Comparison of ENCODE assay signal across 31 cellular contexts in genomic region chr7:156368459-156368858, GRCh38.
"Had no signal": no experiment of that assay in that cellular context is flagged by ENCODE, and none has a peak within 500 bp of the region (broad histone marks: within the 10 kb centered on the region; RNA-seq: fewer than 3 reads in every experiment).

No MANE protein-coding gene starts in this region.

- H3K4me1 ChIP-seq: esophagus squamous epithelium, gastroesophageal sphincter had no signal

- H3K36me3 ChIP-seq: brain microvascular endothelial cell, esophagus squamous epithelium, gastroesophageal sphincter had no signal

- H3K4me1 Mint-ChIP-seq: activated CD4-positive, alpha-beta memory T cell treated with anti-CD3 and anti-CD28 coated beads, Interleukin-2, amount 10 ng/mL, durations not matched to agents 7 days and 5 days; activated CD4-positive, alpha-beta T cell treated with anti-CD3 and anti-CD28 coated beads, Interleukin-2, amount 10 ng/mL, durations not matched to agents 7 days and 5 days; activated naive CD4-positive, alpha-beta T cell treated with anti-CD3 and anti-CD28 coated beads, Interleukin-2, amount 10 ng/mL, durations not matched to agents 7 days and 5 days; activated naive CD8-positive, alpha-beta T cell treated with anti-CD3 and anti-CD28 coated beads, Interleukin-2, amount 10 ng/mL, durations not matched to agents 7 days and 5 days; WTC11 had no signal

- ATAC-seq: activated naive CD4-positive, alpha-beta T cell treated with anti-CD3 and anti-CD28 coated beads, Interleukin-2, amount 50 U/mL, for 72 hours; activated T-cell treated with anti-CD3 and anti-CD28 coated beads, Interleukin-2, amount 50 U/mL, for 72 hours; effector memory CD8-positive, alpha-beta T cell; gastroesophageal sphincter; WTC11 had no signal

- DNase-seq: activated CD4-positive, alpha-beta memory T cell treated with anti-CD3 and anti-CD28 coated beads, Interleukin-2, amount 10 ng/mL, durations not matched to agents 7 days and 5 days; activated CD4-positive, alpha-beta T cell treated with anti-CD3 and anti-CD28 coated beads for 1 hour; activated CD4-positive, alpha-beta T cell treated with anti-CD3 and anti-CD28 coated beads for 4 hours; activated CD4-positive, alpha-beta T cell treated with anti-CD3 and anti-CD28 coated beads, Interleukin-2, amount 10 ng/mL, durations not matched to agents 7 days and 5 days; activated CD4-positive, alpha-beta T cell treated with anti-CD3 and anti-CD28 coated beads, Interleukin-2, amount 50 U/mL, for 4 hours; activated CD8-positive, alpha-beta memory T cell treated with anti-CD3 and anti-CD28 coated beads, Interleukin-2, amount 50 U/mL, for 48 hours; activated gamma-delta T cell; activated naive CD4-positive, alpha-beta T cell; activated naive CD4-positive, alpha-beta T cell treated with anti-CD3 and anti-CD28 coated beads, Interleukin-2, amount 10 ng/mL, durations not matched to agents 7 days and 5 days; activated naive CD8-positive, alpha-beta T cell treated with anti-CD3 and anti-CD28 coated beads, Interleukin-2, amount 10 ng/mL, durations not matched to agents 7 days and 5 days; activated T-cell treated with anti-CD3 and anti-CD28 coated beads for 4 hours; activated T-cell treated with anti-CD3 and anti-CD28 coated beads, Interleukin-2, amount 50 U/mL, for 24 hours; activated T-cell treated with anti-CD3 and anti-CD28 coated beads, Interleukin-2, amount 50 U/mL, for 72 hours; amniotic stem cell; anterior cingulate cortex; brain microvascular endothelial cell; cortex of kidney; dermis blood vessel endothelial cell; effector CD4-positive, alpha-beta T cell; effector memory CD8-positive, alpha-beta T cell; esophagus squamous epithelium; foreskin melanocyte; T-helper 2 cell had no signal

- H3K27ac Mint-ChIP-seq: activated CD4-positive, alpha-beta memory T cell treated with anti-CD3 and anti-CD28 coated beads, Interleukin-2, amount 10 ng/mL, durations not matched to agents 7 days and 5 days; activated CD4-positive, alpha-beta T cell treated with anti-CD3 and anti-CD28 coated beads, Interleukin-2, amount 10 ng/mL, durations not matched to agents 7 days and 5 days; activated naive CD4-positive, alpha-beta T cell treated with anti-CD3 and anti-CD28 coated beads, Interleukin-2, amount 10 ng/mL, durations not matched to agents 7 days and 5 days; activated naive CD4-positive, alpha-beta T cell treated with anti-CD3 and anti-CD28 coated beads, Interleukin-2, amount 50 U/mL, for 72 hours; activated naive CD8-positive, alpha-beta T cell treated with anti-CD3 and anti-CD28 coated beads, Interleukin-2, amount 10 ng/mL, durations not matched to agents 7 days and 5 days; activated T-cell treated with anti-CD3 and anti-CD28 coated beads, Interleukin-2, amount 50 U/mL, for 24 hours; activated T-cell treated with anti-CD3 and anti-CD28 coated beads, Interleukin-2, amount 50 U/mL, for 72 hours; effector memory CD8-positive, alpha-beta T cell; WTC11 had no signal

- H3K9me3 Mint-ChIP-seq: activated CD4-positive, alpha-beta memory T cell treated with anti-CD3 and anti-CD28 coated beads, Interleukin-2, amount 10 ng/mL, durations not matched to agents 7 days and 5 days; activated naive CD4-positive, alpha-beta T cell treated with anti-CD3 and anti-CD28 coated beads, Interleukin-2, amount 10 ng/mL, durations not matched to agents 7 days and 5 days; activated naive CD8-positive, alpha-beta T cell treated with anti-CD3 and anti-CD28 coated beads, Interleukin-2, amount 10 ng/mL, durations not matched to agents 7 days and 5 days had no signal

- H3K27me3 ChIP-seq: brain microvascular endothelial cell, esophagus squamous epithelium, gastroesophageal sphincter had no signal

- H3K36me3 Mint-ChIP-seq: activated naive CD4-positive, alpha-beta T cell treated with anti-CD3 and anti-CD28 coated beads, Interleukin-2, amount 10 ng/mL, durations not matched to agents 7 days and 5 days; activated naive CD4-positive, alpha-beta T cell treated with anti-CD3 and anti-CD28 coated beads, Interleukin-2, amount 50 U/mL, for 72 hours; activated naive CD8-positive, alpha-beta T cell treated with anti-CD3 and anti-CD28 coated beads, Interleukin-2, amount 10 ng/mL, durations not matched to agents 7 days and 5 days had no signal

- H3K27ac ChIP-seq: brain microvascular endothelial cell, epithelial cell of prostate, esophagus squamous epithelium, gastroesophageal sphincter had no signal

- FAIRE-seq: astrocyte, colon, endometrium, endothelial cell of umbilical vein had no signal

- H3K4me3 Mint-ChIP-seq: activated CD4-positive, alpha-beta memory T cell treated with anti-CD3 and anti-CD28 coated beads, Interleukin-2, amount 10 ng/mL, durations not matched to agents 7 days and 5 days; activated CD4-positive, alpha-beta T cell treated with anti-CD3 and anti-CD28 coated beads, Interleukin-2, amount 10 ng/mL, durations not matched to agents 7 days and 5 days; activated naive CD4-positive, alpha-beta T cell treated with anti-CD3 and anti-CD28 coated beads, Interleukin-2, amount 10 ng/mL, durations not matched to agents 7 days and 5 days; activated naive CD8-positive, alpha-beta T cell treated with anti-CD3 and anti-CD28 coated beads, Interleukin-2, amount 10 ng/mL, durations not matched to agents 7 days and 5 days; activated T-cell treated with anti-CD3 and anti-CD28 coated beads, Interleukin-2, amount 50 U/mL, for 24 hours; activated T-cell treated with anti-CD3 and anti-CD28 coated beads, Interleukin-2, amount 50 U/mL, for 72 hours; effector memory CD8-positive, alpha-beta T cell; WTC11 had no signal

- H3K4me3 ChIP-seq: esophagus squamous epithelium, gastroesophageal sphincter had no signal

- H3K27me3 Mint-ChIP-seq: activated CD4-positive, alpha-beta memory T cell treated with anti-CD3 and anti-CD28 coated beads, Interleukin-2, amount 10 ng/mL, durations not matched to agents 7 days and 5 days; activated naive CD4-positive, alpha-beta T cell treated with anti-CD3 and anti-CD28 coated beads, Interleukin-2, amount 10 ng/mL, durations not matched to agents 7 days and 5 days; activated T-cell treated with anti-CD3 and anti-CD28 coated beads, Interleukin-2, amount 50 U/mL, for 24 hours had no signal
